ENCODE assay signal across 7 cellular contexts in the genomic region with DNA sequence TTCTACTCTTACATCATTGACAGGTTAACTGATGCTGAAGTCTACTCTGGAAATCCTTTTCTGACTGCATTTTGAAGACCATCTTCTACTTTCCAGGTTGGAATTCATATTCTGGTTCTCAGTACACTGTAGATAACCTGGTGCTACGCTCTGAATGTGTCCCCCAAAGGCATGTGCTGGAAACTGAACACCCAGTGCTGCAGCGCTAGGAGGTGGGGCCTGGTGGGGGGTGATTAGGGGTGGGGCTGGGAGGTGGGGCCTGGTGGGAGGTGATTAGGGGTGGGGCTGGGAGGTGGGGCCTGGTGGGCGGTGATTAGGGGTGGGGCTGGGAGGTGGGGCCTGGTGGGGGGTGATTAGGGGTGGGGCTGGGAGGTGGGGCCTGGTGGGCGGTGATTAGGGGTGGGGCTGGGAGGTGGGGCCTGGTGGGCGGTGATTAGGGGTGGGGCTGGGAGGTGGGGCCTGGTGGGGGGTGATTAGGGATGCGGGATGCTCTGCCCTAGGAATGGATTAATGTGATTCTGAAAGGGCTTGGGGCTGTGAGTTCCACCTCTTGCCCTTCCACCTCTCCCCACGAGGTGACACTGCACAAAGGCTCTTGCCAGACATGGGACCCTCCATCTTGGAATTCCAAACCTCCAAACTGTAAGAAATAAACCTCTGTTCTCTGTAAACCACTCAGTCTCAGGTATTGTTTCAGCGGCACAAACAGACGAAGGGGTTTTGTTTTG. TPM values are rescaled to one million over a fixed set of nuclear protein-coding genes. Genes with fewer than 3 reads are reported as not detected.
DNase-seq lines count a peak whose midpoint lies in the region; ATAC-seq and TF ChIP-seq lines count a peak whose summit lies in the region.
"Not testable (repeated sequence)": the region's sequence is repeated elsewhere in the genome, so short reads cannot be mapped to it uniquely, and the experiment has no call there.

No MANE protein-coding gene starts in this region.

- H3K27me3 ChIP-seq in CD4-positive, alpha-beta T cell (ENCODE audit: control insufficient read depth, insufficient read depth, low read length); SJCRH30: not testable (repeated sequence)

- H3K36me3 Mint-ChIP-seq in CD4-positive, alpha-beta T cell (ENCODE audit: low read depth); activated naive CD8-positive, alpha-beta T cell: not testable (repeated sequence)

- H3K4me3 ChIP-seq in HEK293 (ENCODE audit: low read depth, low read length); SJCRH30: not testable (repeated sequence)

- H3K4me3 Mint-ChIP-seq in CD4-positive, alpha-beta T cell; activated naive CD8-positive, alpha-beta T cell: not testable (repeated sequence)

- POLR2A ChIA-PET in CD4-positive, alpha-beta T cell (lab: Charles Lee); HEK293 (lab: Yijun Ruan, JAX): not testable (repeated sequence)

- not testable (repeated sequence) for H3K27ac ChIP-seq in CD4-positive, alpha-beta T cell (ENCODE audit: low read depth, low read length); HEK293 (ENCODE audit: extremely low read depth, low read depth, low read length); SJCRH30

- H3K27me3 Mint-ChIP-seq in CD4-positive, alpha-beta T cell; activated naive CD8-positive, alpha-beta T cell: not testable (repeated sequence)

- not testable (repeated sequence) for DNase-seq in CD4-positive, alpha-beta T cell
- peak; percentile 14 for DNase-seq in NCI-H2196 (lab: John Stamatoyannopoulos, UW; ENCODE audit: unreplicated experiment)
- peak; percentile 28 to 45 for DNase-seq in SJCRH30
- DNase-seq in germinal center (ENCODE audit: low spot score), result peak; percentile 51
- peak; percentile 76 for DNase-seq in iPS-NIHi7 (ENCODE audit: extremely low spot score)

- TF ChIP-seq CTCF in CD4-positive, alpha-beta T cell (IDR thresholded peaks at IDR 0.05); HEK293 (tag by site-specific recombination; IDR thresholded peaks at IDR 0.05): not testable (repeated sequence)

- not testable (repeated sequence) for H3K9me3 ChIP-seq in CD4-positive, alpha-beta T cell (ENCODE audit: control insufficient read depth, low read length); HEK293 (ENCODE audit: control insufficient read depth, insufficient read depth, low read depth, low read length); SJCRH30 (replicated peaks)

- peak; percentile 41 for ATAC-seq in CD4-positive, alpha-beta T cell (ENCODE audit: poor library complexity)

- intact Hi-C loops in CD4-positive, alpha-beta T cell (cut with DNase I, micrococcal nuclease), result loop anchor here (10.0 kb wide), 2 partner anchors 248 to 668 kb away; a partner anchor contains a TSS

- H3K36me3 ChIP-seq in HEK293 (ENCODE audit: control insufficient read depth in 2 of 2, insufficient read depth in 1 of 2, low read length in 2 of 2); SJCRH30: not testable (repeated sequence)

- H3K9me3 Mint-ChIP-seq in CD4-positive, alpha-beta T cell; activated naive CD8-positive, alpha-beta T cell (ENCODE audit: low read depth): not testable (repeated sequence)

- H3K27ac Mint-ChIP-seq in CD4-positive, alpha-beta T cell, result not testable (repeated sequence)
- peak overlapping the region; percentile 37 for H3K27ac Mint-ChIP-seq in activated naive CD8-positive, alpha-beta T cell

- CTCF ChIA-PET in CD4-positive, alpha-beta T cell (lab: Charles Lee); HEK293 (lab: Yijun Ruan, JAX): not testable (repeated sequence)

- H3K4me1 ChIP-seq in HEK293 (ENCODE audit: control insufficient read depth, insufficient read depth, low read length); SJCRH30: not testable (repeated sequence)

- peaks cover 63% of the 10 kb centered on the region for H3K4me1 Mint-ChIP-seq in CD4-positive, alpha-beta T cell (ENCODE audit: low read depth)
- H3K4me1 Mint-ChIP-seq in activated naive CD8-positive, alpha-beta T cell (ENCODE audit: low read depth), result peaks cover 55% of the 10 kb centered on the region

TF ChIP-seq in HEK293, 187 proteins besides CTCF, POLR2A, EP300 and RAD21:
- TF ChIP-seq, protein P1, sequence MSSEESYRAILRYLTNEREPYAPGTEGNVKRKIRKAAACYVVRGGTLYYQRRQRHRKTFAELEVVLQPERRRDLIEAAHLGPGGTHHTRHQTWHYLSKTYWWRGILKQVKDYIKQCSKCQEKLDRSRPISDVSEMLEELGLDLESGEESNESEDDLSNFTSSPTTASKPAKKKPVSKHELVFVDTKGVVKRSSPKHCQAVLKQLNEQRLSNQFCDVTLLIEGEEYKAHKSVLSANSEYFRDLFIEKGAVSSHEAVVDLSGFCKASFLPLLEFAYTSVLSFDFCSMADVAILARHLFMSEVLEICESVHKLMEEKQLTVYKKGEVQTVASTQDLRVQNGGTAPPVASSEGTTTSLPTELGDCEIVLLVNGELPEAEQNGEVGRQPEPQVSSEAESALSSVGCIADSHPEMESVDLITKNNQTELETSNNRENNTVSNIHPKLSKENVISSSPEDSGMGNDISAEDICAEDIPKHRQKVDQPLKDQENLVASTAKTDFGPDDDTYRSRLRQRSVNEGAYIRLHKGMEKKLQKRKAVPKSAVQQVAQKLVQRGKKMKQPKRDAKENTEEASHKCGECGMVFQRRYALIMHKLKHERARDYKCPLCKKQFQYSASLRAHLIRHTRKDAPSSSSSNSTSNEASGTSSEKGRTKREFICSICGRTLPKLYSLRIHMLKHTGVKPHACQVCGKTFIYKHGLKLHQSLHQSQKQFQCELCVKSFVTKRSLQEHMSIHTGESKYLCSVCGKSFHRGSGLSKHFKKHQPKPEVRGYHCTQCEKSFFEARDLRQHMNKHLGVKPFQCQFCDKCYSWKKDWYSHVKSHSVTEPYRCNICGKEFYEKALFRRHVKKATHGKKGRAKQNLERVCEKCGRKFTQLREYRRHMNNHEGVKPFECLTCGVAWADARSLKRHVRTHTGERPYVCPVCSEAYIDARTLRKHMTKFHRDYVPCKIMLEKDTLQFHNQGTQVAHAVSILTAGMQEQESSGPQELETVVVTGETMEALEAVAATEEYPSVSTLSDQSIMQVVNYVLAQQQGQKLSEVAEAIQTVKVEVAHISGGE (tag by site-specific recombination; conservative IDR thresholded peaks at IDR 0.05; ENCODE audit: low read depth), result peak; percentile 37; the same call in 1 of the 2 replicates

RNA-seq across cellular contexts. Expression of a gene that starts 26.1 kb away (rescaled TPM):
- total RNA-seq in CD4-positive, alpha-beta T cell, result 10 to 100 TPM; 37.0 to 38.3 TPM
- total RNA-seq in SJCRH30 (2014; rRNA removed; shearing (Covaris generic)), result 11.3 and 13.5 TPM in 2 replicates

RNA-seq across cellular contexts. Expression of a gene that starts 59.4 kb away (rescaled TPM):
- total RNA-seq in CD4-positive, alpha-beta T cell, result 10 to 100 TPM; 83.9 to 91.2 TPM
- 0.71 and 0.83 TPM in 2 replicates for total RNA-seq in SJCRH30 (2014; rRNA removed; shearing (Covaris generic))

Comparison
In these comparisons a context has a peak if more than half of its experiments do, and no peak if none do; other contexts are left out.
1. RNA of a gene that starts 59.4 kb away (total RNA-seq): 83.9 to 91.2 TPM in CD4-positive, alpha-beta T cell; 0.71 to 0.83 TPM in SJCRH30; every median in the first group is over 10 times any median in the second.